In the genomic region with DNA sequence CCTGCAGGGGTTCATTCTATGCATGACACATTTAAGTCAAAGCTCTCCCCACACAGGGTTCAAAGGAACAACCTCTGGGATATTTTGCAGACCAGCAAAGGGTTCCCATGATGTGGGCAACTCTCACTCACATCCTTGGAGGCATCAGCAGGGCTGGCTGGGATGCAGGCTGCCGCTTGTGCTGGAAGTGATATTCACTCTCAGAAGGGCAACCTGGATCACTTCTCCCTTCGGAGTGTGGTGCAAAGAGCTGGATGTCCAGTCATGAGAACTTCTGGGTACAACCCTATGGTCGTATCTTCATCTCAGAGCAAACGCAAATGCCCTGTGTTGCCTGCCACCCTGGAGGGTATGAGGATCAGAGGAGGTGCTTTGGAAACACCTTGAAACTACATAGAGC, we compare ENCODE assay signal across 27 cellular contexts.
DNase-seq lines count a peak whose midpoint lies in the region; FAIRE-seq and TF ChIP-seq lines count a peak whose summit lies in the region.
"Had no signal": no experiment of that assay in that cellular context is flagged by ENCODE, and none has a peak within 500 bp of the region (broad histone marks: within the 10 kb centered on the region; RNA-seq: fewer than 3 reads in every experiment).

No MANE protein-coding gene starts in this region.

- WGBS in H9 (ENCODE audit: extremely low coverage, insufficient read length, low lambda C conversion rate): no CpG with 5 or more reads among the region's 4 CpGs
- 95% methylated on average over 4 of the region's 4 CpGs; no CpG with 5 or more reads in 1 of the 2 donors for WGBS in transverse colon (ENCODE audit: low coverage in 1 of 2), 2 donors

- H4K5ac ChIP-seq in H9 (ENCODE audit: insufficient read length, low read depth, low read length): no peak overlapping the region

- H3K4me2 ChIP-seq in H9 (ENCODE audit: insufficient read depth, insufficient read length, low read length): no peak overlapping the region
- H3K4me2 ChIP-seq: BLaER1 had no signal

- H3K4me1 Mint-ChIP-seq in H9 (peaks cover 5 to 9% of the 10 kb centered on the region in 2 experiments), osteocyte (ENCODE audit: unreplicated experiment) (no peaks in the 10 kb centered on the region)
- H3K4me1 Mint-ChIP-seq: CD14-positive monocyte had no signal

- no peak overlapping the region for H3K18ac ChIP-seq in H9 (ENCODE audit: insufficient read length, low read depth, low read length)

- in situ Hi-C loops in transverse colon (cut with MboI; ENCODE audit: low pct_ligation_motif_present in 1 of 4, low pct_unique_long_range_greater_than_20kb in 1 of 4, low sequenced_read_pairs in 3 of 4): no loop called here
- in situ Hi-C loops in HAP-1 (cut with MboI; ENCODE audit: low sequenced_read_pairs): no loop called here

- TF ChIP-seq CTCF in H9 (conservative IDR thresholded peaks at IDR 0.05) (no peak), bronchial epithelial cell (IDR thresholded peaks at IDR 0.05; ENCODE audit: insufficient read depth, low read length, severe bottlenecking) (no peak), osteocyte (IDR thresholded peaks at IDR 0.05) (no peak), transverse colon (IDR thresholded peaks at IDR 0.05) (no peak)

- no peak overlapping the region for H2AFZ ChIP-seq in H9 (ENCODE audit: low read length)

- DNase-seq in H9 (peak; percentile 7), bronchial epithelial cell (ENCODE audit: low read depth) (no peak), osteocyte (ENCODE audit: extremely low spot score, unreplicated experiment) (peak; percentile 51), transverse colon (no peak), NCI-H446 treated with DMSO at 0.1 percent for 48 hours (lab: John Stamatoyannopoulos, UW) (no peak), HAP-1 (ENCODE audit: low spot score in 2 of 2) (no peak)
- DNase-seq: 8988T; ACHN; BE2C; C1 segment of cervical spinal cord; CD4-positive, alpha-beta memory T cell; CD4-positive, CD25-positive, alpha-beta regulatory T cell; CD8-positive, alpha-beta memory T cell; COR-L47; DMS 273 treated with DMSO at 0.1 percent for 48 hours; DMS153; DMS53; DMS79; DND-41; EL; GDM1 had no signal

- H3K27ac Mint-ChIP-seq in H9: no peak overlapping the region
- no peak overlapping the region for H3K27ac Mint-ChIP-seq in osteocyte (ENCODE audit: unreplicated experiment)
- H3K27ac Mint-ChIP-seq: CD14-positive monocyte; CD4-positive, alpha-beta memory T cell; CD4-positive, CD25-positive, alpha-beta regulatory T cell; CD8-positive, alpha-beta memory T cell had no signal

- no peaks in the 10 kb centered on the region for H4K20me1 ChIP-seq in H9 (ENCODE audit: control insufficient read depth, insufficient read depth, insufficient read length)
- H4K20me1 ChIP-seq: BLaER1 had no signal

- no peak overlapping the region for H2AK5ac ChIP-seq in H9 (ENCODE audit: insufficient read length, low read length)

- H3K36me3 Mint-ChIP-seq in H9 (ENCODE audit: insufficient read depth in 1 of 3, low read depth in 3 of 3): no peaks in the 10 kb centered on the region; a peak in 1 of 7 replicates
- H3K36me3 Mint-ChIP-seq in osteocyte (ENCODE audit: unreplicated experiment): no peaks in the 10 kb centered on the region
- H3K36me3 Mint-ChIP-seq: CD14-positive monocyte; CD4-positive, CD25-positive, alpha-beta regulatory T cell had no signal

- no peak overlapping the region for H2BK12ac ChIP-seq in H9 (ENCODE audit: insufficient read length, low read depth, low read length)

- no peaks in the 10 kb centered on the region for H3K36me3 ChIP-seq in bronchial epithelial cell (ENCODE audit: control insufficient read depth, insufficient read depth, low read length)
- no peaks in the 10 kb centered on the region for H3K36me3 ChIP-seq in transverse colon
- H3K36me3 ChIP-seq in HAP-1 (replicated peaks): no peaks in the 10 kb centered on the region
- H3K36me3 ChIP-seq: BE2C, BLaER1 had no signal

- H3K79me2 ChIP-seq in H9 (ENCODE audit: insufficient read depth, low read length): no peaks in the 10 kb centered on the region

- H3K23me2 ChIP-seq in H9 (ENCODE audit: insufficient read length, low read depth, low read length, poor library complexity, severe bottlenecking): no peaks in the 10 kb centered on the region

- H3K56ac ChIP-seq in H9 (ENCODE audit: insufficient read length, low read depth, low read length): no peak overlapping the region

- H3K4ac ChIP-seq in H9 (ENCODE audit: low read depth, low read length): no peak overlapping the region

- H3K27ac ChIP-seq in H9 (ENCODE audit: insufficient read length, low read depth, low read length) (no peak overlapping the region), transverse colon (no peak overlapping the region)
- H3K27ac ChIP-seq: BLaER1 had no signal

- H3K27me3 ChIP-seq in H9 (ENCODE audit: insufficient read depth, low read length) (no peaks in the 10 kb centered on the region), bronchial epithelial cell (ENCODE audit: control insufficient read depth, insufficient read depth, low read length) (no peaks in the 10 kb centered on the region), transverse colon (no peaks in the 10 kb centered on the region), HAP-1 (ENCODE audit: low read depth) (no peaks in the 10 kb centered on the region)
- H3K27me3 ChIP-seq: BE2C, BLaER1 had no signal

- no peak overlapping the region for H4K8ac ChIP-seq in H9 (replicated peaks; ENCODE audit: insufficient read length, low read depth, low read length)

- H3K23ac ChIP-seq in H9 (ENCODE audit: insufficient read length, low read depth, low read length): no peak overlapping the region

- no peak overlapping the region for H3K14ac ChIP-seq in H9 (ENCODE audit: insufficient read depth, low read length)

- no peaks in the 10 kb centered on the region for H3K4me1 ChIP-seq in H9 (ENCODE audit: insufficient read depth, low read length)
- no peaks in the 10 kb centered on the region for H3K4me1 ChIP-seq in transverse colon
- no peaks in the 10 kb centered on the region for H3K4me1 ChIP-seq in HAP-1
- H3K4me1 ChIP-seq: BE2C, BLaER1 had no signal

- H3K4me3 ChIP-seq in bronchial epithelial cell (ENCODE audit: low read depth, low read length) (no peak overlapping the region), transverse colon (no peak overlapping the region), HAP-1 (no peak overlapping the region)
- H3K4me3 ChIP-seq: BLaER1, GM12878 had no signal

- H3K9me3 ChIP-seq in H9 (ENCODE audit: control insufficient read depth, low read depth, low read length): no peaks in the 10 kb centered on the region
- H3K9me3 ChIP-seq in transverse colon: no peaks in the 10 kb centered on the region
- H3K9me3 ChIP-seq in HAP-1: no peaks in the 10 kb centered on the region; the same call in 1 of the 2 replicates
- H3K9me3 ChIP-seq: BE2C had no signal

- H2BK120ac ChIP-seq in H9 (ENCODE audit: low read depth, low read length, poor library complexity, severe bottlenecking): no peak overlapping the region

- no peak overlapping the region for H2BK15ac ChIP-seq in H9 (ENCODE audit: low read depth, low read length)

- no peak overlapping the region for H3K4me3 Mint-ChIP-seq in H9
- H3K4me3 Mint-ChIP-seq in osteocyte (ENCODE audit: unreplicated experiment): no peak overlapping the region
- H3K4me3 Mint-ChIP-seq: CD14-positive monocyte; CD4-positive, alpha-beta memory T cell; CD4-positive, CD25-positive, alpha-beta regulatory T cell; CD8-positive, alpha-beta memory T cell had no signal

- H3K27me3 Mint-ChIP-seq in H9 (ENCODE audit: low read depth) (peaks cover 1% of the 10 kb centered on the region; the same call in 1 of the 2 replicates), osteocyte (ENCODE audit: unreplicated experiment) (no peaks in the 10 kb centered on the region)
- H3K27me3 Mint-ChIP-seq: CD4-positive, alpha-beta memory T cell; CD4-positive, CD25-positive, alpha-beta regulatory T cell had no signal

- H3K9me3 Mint-ChIP-seq in H9 (peaks cover 0 to 11% of the 10 kb centered on the region in 2 experiments; a peak in 4 of 5 replicates), osteocyte (ENCODE audit: unreplicated experiment) (peaks cover 16% of the 10 kb centered on the region)
- H3K9me3 Mint-ChIP-seq: CD8-positive, alpha-beta memory T cell had no signal

- no peak for TF ChIP-seq EP300 in transverse colon (IDR thresholded peaks at IDR 0.05; ENCODE audit: low read depth)

- H2BK20ac ChIP-seq in H9 (ENCODE audit: low read depth, low read length, poor library complexity, severe bottlenecking): no peak overlapping the region

- H3T11ph ChIP-seq in H9 (ENCODE audit: low read length): no peak overlapping the region

- intact Hi-C loops in transverse colon (cut with DNase I; ENCODE audit: low total_unique reads): no loop called here

- no peaks in the 10 kb centered on the region for H3K79me1 ChIP-seq in H9 (ENCODE audit: insufficient read depth, low read depth, low read length, poor library complexity, severe bottlenecking)

- no peak overlapping the region for H3K9ac ChIP-seq in H9 (ENCODE audit: extremely low read depth, insufficient read length, low read length)
- H3K9ac ChIP-seq: BLaER1 had no signal

- no peak overlapping the region for H4K91ac ChIP-seq in H9 (ENCODE audit: insufficient read length, low read depth, low read length)

- FAIRE-seq in bronchial epithelial cell (lab: Jason Lieb, UNC): peak; percentile 60
- FAIRE-seq: A204.1, GM12878, GM12892, GM18507 had no signal

- H2BK5ac ChIP-seq in H9 (ENCODE audit: insufficient read length, low read length): no peak overlapping the region

- no peak for TF ChIP-seq POLR2A in transverse colon (IDR thresholded peaks at IDR 0.05)

Comparison
In these comparisons a context has a peak if more than half of its experiments do, and no peak if none do; other contexts are left out.
1. DNase-seq: peak in H9 (single experiment) and osteocyte (single experiment); none in bronchial epithelial cell (single experiment), transverse colon (single experiment), NCI-H446 treated with DMSO at 0.1 percent for 48 hours (single experiment) and HAP-1 (0 of 2).